Comparison of ENCODE assay signal across 17 cellular contexts in the genomic region with DNA sequence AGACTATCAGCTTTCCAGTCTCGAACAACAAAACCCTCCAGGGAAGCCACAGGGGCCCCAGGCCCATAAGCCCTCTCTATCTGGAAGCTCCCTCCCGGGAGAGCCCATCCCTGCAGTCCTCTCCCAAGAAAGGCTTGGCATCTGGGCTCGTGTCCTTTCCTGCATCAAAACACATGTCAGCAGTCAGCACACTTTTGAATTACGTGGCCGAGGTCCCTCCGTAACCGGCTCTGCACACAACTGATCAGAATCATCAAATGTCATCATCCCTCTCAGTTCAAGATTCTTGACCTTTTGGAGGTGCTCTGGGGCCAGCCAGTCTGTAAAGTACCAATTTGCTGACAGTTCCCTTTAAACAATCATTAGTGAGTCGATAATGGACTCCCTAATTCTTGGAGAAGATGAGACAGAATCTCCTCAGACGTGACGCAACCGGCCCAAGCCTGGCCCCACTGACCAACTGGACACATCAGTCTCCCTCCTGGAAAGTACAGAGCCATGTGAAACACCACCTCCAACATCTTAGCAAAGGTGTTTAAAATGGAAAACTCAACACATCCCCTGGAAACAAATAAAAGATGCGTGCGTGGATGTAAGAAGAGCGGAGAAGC. TPM values are rescaled to one million over a fixed set of nuclear protein-coding genes. Genes with fewer than 3 reads are reported as not detected.
DNase-seq lines count a peak whose midpoint lies in the region; ATAC-seq, FAIRE-seq and TF ChIP-seq lines count a peak whose summit lies in the region.
"Had no signal": no experiment of that assay in that cellular context is flagged by ENCODE, and none has a peak within 500 bp of the region (broad histone marks: within the 10 kb centered on the region; RNA-seq: fewer than 3 reads in every experiment).

No MANE protein-coding gene starts in this region.

- no peaks in the 10 kb centered on the region for H3K27me3 Mint-ChIP-seq in progenitor cell of endocrine pancreas
- H3K27me3 Mint-ChIP-seq in GM23338 (ENCODE audit: insufficient read depth, low read depth, poor library complexity) = peaks cover 7% of the 10 kb centered on the region

- in situ Hi-C loops in GM23248 (cut with MboI) = no loop called here

- POLR2A ChIA-PET in RWPE1 (lab: Yijun Ruan, JAX; ENCODE audit: low non-redundant PET) = no interaction called here

- H3K36me3 ChIP-seq in GM23248 (ENCODE audit: low read depth) (peaks cover 20% of the 10 kb centered on the region; the same call in 1 of the 2 replicates), GM23338 (ENCODE audit: insufficient read depth) (peaks cover 5% of the 10 kb centered on the region; the same call in 1 of the 2 replicates)

- H3K4me3 Mint-ChIP-seq in progenitor cell of endocrine pancreas (ENCODE audit: low read depth) = no peak overlapping the region
- H3K4me3 Mint-ChIP-seq in GM23338 = no peak overlapping the region

- H3F3A ChIP-seq in GM23248 (ENCODE audit: insufficient read depth) (peaks cover 28% of the 10 kb centered on the region), GM23338 (replicated peaks; ENCODE audit: low read depth) (no peaks in the 10 kb centered on the region)

- CTCF ChIA-PET in RWPE1 (lab: Yijun Ruan, JAX) = no interaction called here

- 28 to 29% methylated on average over 14 of the region's 14 CpGs for WGBS in GM23248 (ENCODE audit: low coverage in 1 of 2, low lambda C conversion rate in 2 of 2, missing lambda C conversion rate in 2 of 2), 2 experiments

- TF ChIP-seq POLR2A in H54 (IDR thresholded peaks at IDR 0.05; ENCODE audit: low read depth, low read length) = no peak

- H3K27ac Mint-ChIP-seq in progenitor cell of endocrine pancreas (peak overlapping the region; percentile 88), GM23338 (no peak overlapping the region)

- no peak for TF ChIP-seq CTCF in RWPE1 (conservative IDR thresholded peaks at IDR 0.05; ENCODE audit: low read depth)
- no peak for TF ChIP-seq CTCF in fibroblast of mammary gland (conservative IDR thresholded peaks at IDR 0.05; ENCODE audit: control insufficient read depth, insufficient read depth, low read depth, low read length)
- TF ChIP-seq CTCF in progenitor cell of endocrine pancreas (IDR thresholded peaks at IDR 0.05; ENCODE audit: unreplicated experiment) = no peak
- no peak for TF ChIP-seq CTCF in GM23338 (conservative IDR thresholded peaks at IDR 0.05; ENCODE audit: low read depth in 2 of 2)

- no peaks in the 10 kb centered on the region for H3K9me3 ChIP-seq in GM23248 (ENCODE audit: low read depth)

- no peak overlapping the region for H3K4me2 ChIP-seq in GM23248 (ENCODE audit: unreplicated experiment)
- H3K4me2 ChIP-seq in GM23338 = no peak overlapping the region

- H3K9me3 Mint-ChIP-seq in progenitor cell of endocrine pancreas (ENCODE audit: low read depth) (no peaks in the 10 kb centered on the region), GM23338 (no peaks in the 10 kb centered on the region; the same call in 2 of the 3 replicates)

- peaks cover 15% of the 10 kb centered on the region for H3K4me1 Mint-ChIP-seq in progenitor cell of endocrine pancreas (ENCODE audit: low read depth)
- peaks cover 18% of the 10 kb centered on the region for H3K4me1 Mint-ChIP-seq in GM23338

- FAIRE-seq in H54 (lab: Jason Lieb, UNC) = no peak
- FAIRE-seq: GM12891, GM18507, K562 had no signal

- H3K36me3 Mint-ChIP-seq in progenitor cell of endocrine pancreas (ENCODE audit: insufficient read depth) (peaks cover 16% of the 10 kb centered on the region), GM23338 (ENCODE audit: low read depth) (peaks cover 33% of the 10 kb centered on the region)

- H3K4me3 ChIP-seq in GM23248 (no peak overlapping the region), fibroblast of mammary gland (ENCODE audit: control insufficient read depth, low read depth, low read length) (no peak overlapping the region), GM23338 (no peak overlapping the region)
- H3K4me3 ChIP-seq: K562 had no signal

- peaks cover 47% of the 10 kb centered on the region for H3K79me2 ChIP-seq in GM23248 (ENCODE audit: insufficient read depth)
- no peaks in the 10 kb centered on the region for H3K79me2 ChIP-seq in GM23338 (replicated peaks; ENCODE audit: insufficient read depth)

- DNase-seq in GM23248 (peak; percentile 60), RWPE1 (ENCODE audit: low spot score) (no peak), fibroblast of mammary gland (ENCODE audit: low read depth) (peak; percentile 43), progenitor cell of endocrine pancreas (ENCODE audit: low spot score, unreplicated experiment) (no peak), GM23338 (ENCODE audit: low spot score) (no peak), H54 (ENCODE audit: insufficient read length, low spot score) (no peak)
- no peak for DNase-seq in activated CD4-positive, CD25-positive, alpha-beta regulatory T cell (lab: John Stamatoyannopoulos, UW)
- DNase-seq: GF-D8, MV-4-11, NCI-H1417, NCI-H187 treated with DMSO at 0.1 percent for 48 hours, NCI-H82, PC-3 had no signal

- H2AFZ ChIP-seq in GM23248 (no peak overlapping the region), GM23338 (no peak overlapping the region)

- H3K9me2 ChIP-seq in GM23248 (ENCODE audit: insufficient read depth) = no peaks in the 10 kb centered on the region
- H3K9me2 ChIP-seq in GM23338 (ENCODE audit: insufficient read depth) = no peaks in the 10 kb centered on the region

- H3K27ac ChIP-seq in GM23248 = peak overlapping the region; percentile 51
- peak overlapping the region; percentile 82 for H3K27ac ChIP-seq in RWPE1
- H3K27ac ChIP-seq in GM23338 (ENCODE audit: low read depth) = no peak overlapping the region

- H4K20me1 ChIP-seq in GM23248 (ENCODE audit: insufficient read depth) (no peaks in the 10 kb centered on the region), GM23338 (replicated peaks; ENCODE audit: insufficient read depth) (peaks cover 13% of the 10 kb centered on the region)

- peak overlapping the region; percentile 55 for H3K9ac ChIP-seq in GM23248

- H3K4me1 ChIP-seq in GM23248 (ENCODE audit: insufficient read depth) (peaks cover 35% of the 10 kb centered on the region), GM23338 (ENCODE audit: insufficient read depth) (no peaks in the 10 kb centered on the region)

- no peaks in the 10 kb centered on the region for H3K27me3 ChIP-seq in GM23248 (replicated peaks; ENCODE audit: insufficient read depth)
- no peaks in the 10 kb centered on the region for H3K27me3 ChIP-seq in GM23338 (ENCODE audit: insufficient read depth)

- ATAC-seq in GM23338 = no peak
- no peak for ATAC-seq in GM21447 (IDR thresholded peaks at IDR 0.05; ENCODE audit: unreplicated experiment)
- ATAC-seq: K562, PC-3 had no signal

RNA-seq across cellular contexts. Expression of a gene that starts 33.6 kb away (rescaled TPM):
- 68.1 and 73.0 TPM in 2 replicates for total RNA-seq in GM23248 (2014; rRNA removed; shearing (Covaris generic))
- polyA plus RNA-seq in GM23248 (2016; fragmentation: Nextera tagmentation; extraction: Ambion mirVana) (34.6 and 37.1 TPM in 2 replicates), GM23338 (2016; fragmentation: Nextera tagmentation; extraction: Ambion mirVana) (2.2 and 2.3 TPM in 2 replicates)
- total RNA-seq in progenitor cell of endocrine pancreas = 8.4 and 10.2 TPM in 2 replicates
- 7.7 and 8.9 TPM in 2 replicates for total RNA-seq in GM23338 (2014; rRNA removed; shearing (Covaris generic))

RNA-seq across cellular contexts. Expression of a gene that starts 37.5 kb away (rescaled TPM):
- total RNA-seq in GM23248 (2014; rRNA removed; shearing (Covaris generic)) = 73.2 and 91.0 TPM in 2 replicates
- polyA plus RNA-seq in GM23248 (2016; fragmentation: Nextera tagmentation; extraction: Ambion mirVana) (82.7 and 83.7 TPM in 2 replicates), GM23338 (2016; fragmentation: Nextera tagmentation; extraction: Ambion mirVana) (40.7 and 42.2 TPM in 2 replicates)
- 67.3 and 71.7 TPM in 2 replicates for total RNA-seq in progenitor cell of endocrine pancreas
- 76.5 and 95.1 TPM in 2 replicates for total RNA-seq in GM23338 (2014; rRNA removed; shearing (Covaris generic))

RNA-seq across cellular contexts. Expression of a gene that starts 53.7 kb away (rescaled TPM):
- 5.5 and 28.3 TPM in 2 replicates for total RNA-seq in GM23248 (2014; rRNA removed; shearing (Covaris generic))
- polyA plus RNA-seq in GM23248 (2016; fragmentation: Nextera tagmentation; extraction: Ambion mirVana) = 5.6 and 6.5 TPM in 2 replicates
- total RNA-seq in progenitor cell of endocrine pancreas = 76.0 and 76.4 TPM in 2 replicates
- total RNA-seq in GM23338 (2014; rRNA removed; shearing (Covaris generic)) = 6.3 and 12.6 TPM in 2 replicates
- polyA plus RNA-seq in GM23338 (2016; fragmentation: Nextera tagmentation; extraction: Ambion mirVana) = 4.5 and 5.8 TPM in 2 replicates

Comparison
In these comparisons a context has a peak if more than half of its experiments do, and no peak if none do; other contexts are left out.
1. DNase-seq: peak in GM23248 (single experiment) and fibroblast of mammary gland (single experiment); none in RWPE1 (single experiment), progenitor cell of endocrine pancreas (single experiment), GM23338 (single experiment), H54 (single experiment) and activated CD4-positive, CD25-positive, alpha-beta regulatory T cell (0 of 4).